In the genomic region with DNA sequence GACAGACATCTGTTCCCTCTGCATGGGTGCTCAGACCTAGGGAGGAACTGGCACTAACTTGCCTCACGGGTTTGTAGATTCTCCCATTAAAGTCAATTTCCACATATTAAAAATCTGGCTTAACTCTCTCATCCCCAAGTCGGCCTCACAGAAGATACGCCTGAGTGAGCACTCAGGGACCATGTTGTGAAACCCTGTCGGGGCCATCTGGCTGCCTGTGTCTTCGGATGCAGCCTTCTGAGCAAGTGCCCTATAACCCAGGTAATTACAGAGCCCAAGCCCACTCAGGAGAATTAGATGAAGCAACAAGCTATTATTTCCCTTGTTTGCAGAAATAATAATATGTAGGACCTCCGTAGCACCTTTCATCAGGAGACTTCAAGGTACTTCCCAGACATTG, we compare ENCODE assay signal across 26 cellular contexts.
DNase-seq lines count a peak whose midpoint lies in the region; ATAC-seq, FAIRE-seq and TF ChIP-seq lines count a peak whose summit lies in the region.
"Had no signal": no experiment of that assay in that cellular context is flagged by ENCODE, and none has a peak within 500 bp of the region (broad histone marks: within the 10 kb centered on the region; RNA-seq: fewer than 3 reads in every experiment).

No MANE protein-coding gene starts in this region.

- TF ChIP-seq CTCF in progenitor cell of endocrine pancreas (IDR thresholded peaks at IDR 0.05; ENCODE audit: unreplicated experiment) = no peak

- H3K4me1 ChIP-seq in adipocyte (ENCODE audit: control insufficient read depth, insufficient read depth, low read length) (peaks cover 29% of the 10 kb centered on the region), neuronal stem cell (ENCODE audit: control insufficient read depth in 2 of 2, insufficient read depth in 1 of 2, low read depth in 1 of 2, low read length in 2 of 2) (no peaks in the 10 kb centered on the region)
- H3K4me1 ChIP-seq: BE2C had no signal

- no peak overlapping the region for H3K4me3 Mint-ChIP-seq in activated CD4-positive, alpha-beta T cell treated with anti-CD3 and anti-CD28 coated beads, Interleukin-2, amount 10 ng/mL, durations not matched to agents 24 days and 14 days
- H3K4me3 Mint-ChIP-seq in progenitor cell of endocrine pancreas (ENCODE audit: low read depth) = no peak overlapping the region
- H3K4me3 Mint-ChIP-seq: CD4-positive, alpha-beta memory T cell; GM23338 had no signal

- H3K27me3 ChIP-seq in adipocyte (replicated peaks; ENCODE audit: control insufficient read depth, insufficient read depth, low read length) = peaks cover 15% of the 10 kb centered on the region
- H3K27me3 ChIP-seq in neuronal stem cell (ENCODE audit: control insufficient read depth in 3 of 3, insufficient read depth in 3 of 3, low read depth in 1 of 3, low read length in 3 of 3) = no peaks in the 10 kb centered on the region
- H3K27me3 ChIP-seq: BE2C had no signal

- peak overlapping the region; percentile 12 for H2AFZ ChIP-seq in neuronal stem cell (ENCODE audit: low read length)
- H2AFZ ChIP-seq: GM23338 had no signal

- no peak overlapping the region for H4K8ac ChIP-seq in neuronal stem cell (ENCODE audit: low read depth, low read length)

- H2BK12ac ChIP-seq in neuronal stem cell (ENCODE audit: low read length) = no peak overlapping the region

- H2AK5ac ChIP-seq in neuronal stem cell (ENCODE audit: low read depth, low read length) = no peak overlapping the region

- H2BK120ac ChIP-seq in neuronal stem cell (ENCODE audit: low read depth, low read length) = no peak overlapping the region

- no peak overlapping the region for H3K4ac ChIP-seq in neuronal stem cell (ENCODE audit: low read length)

- H2BK15ac ChIP-seq in neuronal stem cell (ENCODE audit: low read length) = no peak overlapping the region

- WGBS in neuronal stem cell (ENCODE audit: extremely low coverage in 2 of 2, insufficient read length in 2 of 2, insufficient replicate concordance in 1 of 2), 2 donors = no CpG with 5 or more reads among the region's 6 CpGs

- H3K27ac Mint-ChIP-seq in activated CD4-positive, alpha-beta T cell treated with anti-CD3 and anti-CD28 coated beads, Interleukin-2, amount 10 ng/mL, durations not matched to agents 24 days and 14 days = no peak overlapping the region
- H3K27ac Mint-ChIP-seq in progenitor cell of endocrine pancreas = no peak overlapping the region
- H3K27ac Mint-ChIP-seq: CD4-positive, alpha-beta memory T cell; GM23338 had no signal

- H3K4me2 ChIP-seq in neuronal stem cell (ENCODE audit: insufficient read depth, low read length, poor library complexity, severe bottlenecking) = no peak overlapping the region
- H3K4me2 ChIP-seq: GM23338, SK-N-SH had no signal

- ATAC-seq in HG02870 (IDR thresholded peaks at IDR 0.05; ENCODE audit: unreplicated experiment) = no peak
- ATAC-seq: GM23338, HCT116, HepG2, Right ventricle myocardium inferior had no signal

- no peak overlapping the region for H4K91ac ChIP-seq in neuronal stem cell (ENCODE audit: low read depth, low read length, poor library complexity)

- intact Hi-C loops in activated CD4-positive, alpha-beta T cell treated with anti-CD3 and anti-CD28 coated beads, Interleukin-2, amount 10 ng/mL, durations not matched to agents 24 days and 14 days (cut with micrococcal nuclease) = no loop called here

- H3K27ac ChIP-seq in neuronal stem cell (replicated peaks; ENCODE audit: low read length) = no peak overlapping the region

- H3K4me1 Mint-ChIP-seq in activated CD4-positive, alpha-beta T cell treated with anti-CD3 and anti-CD28 coated beads, Interleukin-2, amount 10 ng/mL, durations not matched to agents 24 days and 14 days = no peaks in the 10 kb centered on the region
- H3K4me1 Mint-ChIP-seq in progenitor cell of endocrine pancreas (ENCODE audit: low read depth) = peaks cover 1% of the 10 kb centered on the region
- H3K4me1 Mint-ChIP-seq: GM23338 had no signal

- H3K4me3 ChIP-seq in adipocyte (ENCODE audit: low read length) (no peak overlapping the region), neuronal stem cell (ENCODE audit: low read length in 2 of 2) (no peak overlapping the region)
- H3K4me3 ChIP-seq: GM23338 had no signal

- no peak overlapping the region for H3K23ac ChIP-seq in neuronal stem cell (ENCODE audit: low read depth, low read length, poor library complexity)

- no peaks in the 10 kb centered on the region for H3K9me3 ChIP-seq in adipocyte (ENCODE audit: control insufficient read depth, low read length)
- H3K9me3 ChIP-seq in neuronal stem cell (replicated peaks in 1 of 2; ENCODE audit: control insufficient read depth in 2 of 2, insufficient read depth in 1 of 2, low read depth in 1 of 2, low read length in 2 of 2) = peaks cover 0 to 2% of the 10 kb centered on the region in 2 donors
- H3K9me3 ChIP-seq: BE2C, SK-N-SH had no signal

- no peaks in the 10 kb centered on the region for H3K79me1 ChIP-seq in neuronal stem cell (ENCODE audit: low read depth, low read length)

- no peak overlapping the region for H2BK5ac ChIP-seq in neuronal stem cell (ENCODE audit: low read length)

- no peak overlapping the region for H3K14ac ChIP-seq in neuronal stem cell (ENCODE audit: low read length)

- no peaks in the 10 kb centered on the region for H3K27me3 Mint-ChIP-seq in activated CD4-positive, alpha-beta T cell treated with anti-CD3 and anti-CD28 coated beads, Interleukin-2, amount 10 ng/mL, durations not matched to agents 24 days and 14 days
- peaks cover 12% of the 10 kb centered on the region for H3K27me3 Mint-ChIP-seq in progenitor cell of endocrine pancreas

- H3K9ac ChIP-seq in adipocyte (ENCODE audit: low read length) (peak overlapping the region; percentile 63), neuronal stem cell (ENCODE audit: low read depth, low read length, poor library complexity) (no peak overlapping the region)
- H3K9ac ChIP-seq: SK-N-SH had no signal

- peak; percentile 15 for DNase-seq in activated CD4-positive, alpha-beta T cell treated with anti-CD3 and anti-CD28 coated beads, Interleukin-2, amount 10 ng/mL, durations not matched to agents 24 days and 14 days
- DNase-seq in activated CD4-positive, alpha-beta T cell treated with anti-CD3 and anti-CD28 coated beads for 48 hours = no peak
- DNase-seq in adipocyte (ENCODE audit: low read depth) (no peak), neuronal stem cell (ENCODE audit: low spot score) (no peak), urothelium cell line (ENCODE audit: low spot score) (no peak), progenitor cell of endocrine pancreas (ENCODE audit: low spot score, unreplicated experiment) (no peak), NCI-H1417 (lab: John Stamatoyannopoulos, UW) (no peak)
- DNase-seq: 8988T; BE2C; CD4-positive, alpha-beta memory T cell; DMS53; EL; KBM-7; NCI-H1105 treated with DMSO at 0.1 percent for 48 hours; NCI-H1694 treated with DMSO at 0.1 percent for 48 hours; NCI-H2107; NCI-H226; NCI-H526; SK-N-SH had no signal

- no peaks in the 10 kb centered on the region for H3K36me3 Mint-ChIP-seq in activated CD4-positive, alpha-beta T cell treated with anti-CD3 and anti-CD28 coated beads, Interleukin-2, amount 10 ng/mL, durations not matched to agents 24 days and 14 days (ENCODE audit: low read depth)
- H3K36me3 Mint-ChIP-seq in progenitor cell of endocrine pancreas (ENCODE audit: insufficient read depth) = no peaks in the 10 kb centered on the region
- H3K36me3 Mint-ChIP-seq: CD4-positive, alpha-beta memory T cell had no signal

- H3K9me3 Mint-ChIP-seq in activated CD4-positive, alpha-beta T cell treated with anti-CD3 and anti-CD28 coated beads, Interleukin-2, amount 10 ng/mL, durations not matched to agents 24 days and 14 days = no peaks in the 10 kb centered on the region
- H3K9me3 Mint-ChIP-seq in progenitor cell of endocrine pancreas (ENCODE audit: low read depth) = no peaks in the 10 kb centered on the region
- H3K9me3 Mint-ChIP-seq: GM23338 had no signal

- no peak overlapping the region for H3K18ac ChIP-seq in neuronal stem cell (ENCODE audit: low read length)

- H3K36me3 ChIP-seq in adipocyte (ENCODE audit: control insufficient read depth, insufficient read depth, low read length, severe bottlenecking) = no peaks in the 10 kb centered on the region
- H3K36me3 ChIP-seq in neuronal stem cell (replicated peaks in 1 of 2; ENCODE audit: control insufficient read depth in 2 of 2, insufficient read depth in 2 of 2, low read length in 2 of 2) = no peaks in the 10 kb centered on the region
- H3K36me3 ChIP-seq: BE2C had no signal

- no peak for FAIRE-seq in urothelium cell line (lab: Jason Lieb, UNC)
- FAIRE-seq: GM12891, HepG2, RCC 7860 had no signal
